Comparison of ENCODE assay signal across 8 cellular contexts in the genomic region with DNA sequence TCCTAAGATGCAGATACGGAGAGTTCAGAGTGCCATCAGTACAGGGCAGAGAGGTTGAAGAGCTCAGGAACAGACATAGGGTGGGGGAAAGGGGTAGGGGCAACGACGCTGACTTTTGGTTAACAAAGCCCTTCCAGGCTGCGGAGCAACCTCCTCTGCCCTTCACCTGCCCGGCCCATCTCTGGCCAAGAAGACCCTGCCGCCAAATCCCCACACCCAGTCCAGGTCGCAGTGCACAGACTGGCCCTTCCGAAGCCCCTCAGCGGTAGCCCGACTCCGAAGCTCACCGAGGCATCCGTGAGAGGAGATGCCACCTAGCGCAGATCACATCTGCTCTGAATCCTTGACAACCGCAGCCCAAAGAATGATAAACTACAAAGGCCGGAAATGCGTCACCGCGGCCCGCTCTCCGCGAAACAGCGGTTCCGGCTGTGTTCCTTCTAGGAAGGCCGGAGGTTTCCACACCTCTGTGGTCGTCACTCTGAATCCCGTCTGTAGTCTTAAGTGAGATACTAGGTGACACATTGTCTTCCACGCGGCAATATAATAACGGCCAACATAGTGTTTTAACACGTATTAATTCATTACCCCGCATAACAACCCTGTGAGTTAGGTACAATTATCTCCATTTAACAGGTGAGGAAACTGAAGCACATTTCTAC. TPM values are rescaled to one million over a fixed set of nuclear protein-coding genes. Genes with fewer than 3 reads are reported as not detected.
DNase-seq lines count a peak whose midpoint lies in the region; ATAC-seq, FAIRE-seq and TF ChIP-seq lines count a peak whose summit lies in the region.

A gene (minus strand): TSS at position 380 of the 662 bp plus-strand sequence. CDS start 7,225 bp downstream, outside the sequence.

- H3K9me2 ChIP-seq in MM.1S (replicated peaks; ENCODE audit: insufficient read depth, low read length) = no peaks in the 10 kb centered on the region

- H3K27ac ChIP-seq in MM.1S (ENCODE audit: low read length) (peak within 1 kb of the TSS; percentile 63; the same call in 1 of the 2 replicates), right cardiac atrium (ENCODE audit: low read length) (peak within 1 kb of the TSS; percentile 56), prostate gland (peak within 1 kb of the TSS; percentile 28 to 37), upper lobe of left lung (peak within 1 kb of the TSS in 3 of 4 donors; percentile 21 to 57 (median 54))

- FAIRE-seq in H54 (lab: Jason Lieb, UNC) = peak; percentile 97

- intact Hi-C loops in right cardiac atrium (cut with DNase I) = no loop called here
- intact Hi-C loops in prostate gland (cut with DNase I) = no loop called here

- DNase-seq in EH (ENCODE audit: low read depth) (peak; percentile 83), H54 (ENCODE audit: insufficient read length, low spot score) (peak; percentile 73), MM.1S (peak; percentile 90), T-helper 2 cell (peak; percentile 38 to 97 (median 73)), amygdala (lab: John Stamatoyannopoulos, UW) (peak in 54 of 56 donors; percentile 7 to 82 (median 45)), right cardiac atrium (peak; percentile 85 to 89 (median 87)), prostate gland (ENCODE audit: low spot score) (peak; percentile 42), upper lobe of left lung (peak; percentile 73 to 92)

- H2AFZ ChIP-seq in MM.1S (ENCODE audit: low read length) = peak within 1 kb of the TSS; percentile 94

- H3K4me2 ChIP-seq in MM.1S (ENCODE audit: low read depth, low read length) = peak within 1 kb of the TSS; percentile 74

- H3K4me3 ChIP-seq in MM.1S (ENCODE audit: low read length) = peak within 1 kb of the TSS; percentile 80
- H3K4me3 ChIP-seq in right cardiac atrium (ENCODE audit: low read length) = peak within 1 kb of the TSS; percentile 97
- peak within 1 kb of the TSS; percentile 52 to 53 for H3K4me3 ChIP-seq in prostate gland
- H3K4me3 ChIP-seq in upper lobe of left lung = peak within 1 kb of the TSS; percentile 65 to 96 (median 69)

- H4K20me1 ChIP-seq in MM.1S (ENCODE audit: insufficient read depth, low read length) = no peaks in the 10 kb centered on the region

- no peaks in the 10 kb centered on the region for H3K4me1 ChIP-seq in MM.1S (ENCODE audit: low read length)
- H3K4me1 ChIP-seq in right cardiac atrium (ENCODE audit: control insufficient read depth, insufficient read depth, low read length) = no peaks in the 10 kb centered on the region
- H3K4me1 ChIP-seq in prostate gland (replicated peaks) = peaks cover 3% of the 10 kb centered on the region
- peaks cover 0 to 11% (median 3%) of the 10 kb centered on the region in 4 donors for H3K4me1 ChIP-seq in upper lobe of left lung

- TF ChIP-seq CTCF in MM.1S (IDR thresholded peaks at IDR 0.05; ENCODE audit: low read length) (no peak), prostate gland (IDR thresholded peaks at IDR 0.05) (no peak), upper lobe of left lung (IDR thresholded peaks at IDR 0.05) (no peak)

- ATAC-seq in right cardiac atrium (peak; percentile 96 to 98), upper lobe of left lung (ENCODE audit: low FRiP score in 2 of 2) (peak; percentile 83 to 95)

- H3K36me3 ChIP-seq in MM.1S (replicated peaks; ENCODE audit: insufficient read depth, low read length) (no peaks in the 10 kb centered on the region), prostate gland (no peaks in the 10 kb centered on the region), upper lobe of left lung (no peaks in the 10 kb centered on the region)

- H3K79me2 ChIP-seq in MM.1S (ENCODE audit: low read length) = no peaks in the 10 kb centered on the region

- peak within 1 kb of the TSS; percentile 73 for H3K9ac ChIP-seq in MM.1S (ENCODE audit: low read length)

- no peaks in the 10 kb centered on the region for H3F3A ChIP-seq in MM.1S (ENCODE audit: insufficient read depth, low read length)

- TF ChIP-seq EP300 in upper lobe of left lung (IDR thresholded peaks at IDR 0.05) = no peak

- no peaks in the 10 kb centered on the region for H3K27me3 ChIP-seq in MM.1S (replicated peaks; ENCODE audit: insufficient read depth, low read length)
- no peaks in the 10 kb centered on the region for H3K27me3 ChIP-seq in right cardiac atrium (ENCODE audit: control insufficient read depth, insufficient read depth)
- H3K27me3 ChIP-seq in prostate gland (replicated peaks; ENCODE audit: insufficient read depth) = no peaks in the 10 kb centered on the region
- peaks cover 0 to 9% (median 2%) of the 10 kb centered on the region in 4 donors for H3K27me3 ChIP-seq in upper lobe of left lung

- H3K9me3 ChIP-seq in MM.1S (replicated peaks; ENCODE audit: insufficient read depth, low read length) = no peaks in the 10 kb centered on the region
- no peaks in the 10 kb centered on the region for H3K9me3 ChIP-seq in right cardiac atrium (ENCODE audit: control insufficient read depth, low read length)
- no peaks in the 10 kb centered on the region for H3K9me3 ChIP-seq in prostate gland
- no peaks in the 10 kb centered on the region for H3K9me3 ChIP-seq in upper lobe of left lung

- under 1% methylated on average over 32 of the region's 32 CpGs for WGBS in right cardiac atrium
- under 1% methylated on average over 32 of the region's 32 CpGs for WGBS in prostate gland
- 3 to 5% methylated on average over 21 to 30 of the region's 32 CpGs for WGBS in upper lobe of left lung, 2 donors

- peak; percentile 52; the same call in 1 of the 2 replicates for TF ChIP-seq POLR2A in H54 (IDR thresholded peaks at IDR 0.05; ENCODE audit: low read depth, low read length)
- TF ChIP-seq POLR2A in prostate gland (IDR thresholded peaks at IDR 0.05) = no peak
- TF ChIP-seq POLR2A in upper lobe of left lung (IDR thresholded peaks at IDR 0.05) = no peak

RNA-seq across cellular contexts. Expression of the gene that starts here (rescaled TPM):
- 1 to 10 TPM; 1.8 to 2.9 (median 2.0) TPM for total RNA-seq in right cardiac atrium
- 0.48 TPM for polyA plus RNA-seq in right cardiac atrium
- 1 to 10 TPM; 5.3 to 5.7 TPM for total RNA-seq in prostate gland
- total RNA-seq in upper lobe of left lung = 1 to 10 TPM in 4 of 6 donors, under 1 TPM in 2; 0.91 to 6.3 (median 1.6) TPM

Comparison
In these comparisons a context has a peak if more than half of its experiments do, and no peak if none do; other contexts are left out.
1. Peak in every context shown above with its lines: DNase-seq, ATAC-seq, H3K4me3 ChIP-seq and H3K27ac ChIP-seq.